ENCODE assay signal across 36 cellular contexts in the genomic region with DNA sequence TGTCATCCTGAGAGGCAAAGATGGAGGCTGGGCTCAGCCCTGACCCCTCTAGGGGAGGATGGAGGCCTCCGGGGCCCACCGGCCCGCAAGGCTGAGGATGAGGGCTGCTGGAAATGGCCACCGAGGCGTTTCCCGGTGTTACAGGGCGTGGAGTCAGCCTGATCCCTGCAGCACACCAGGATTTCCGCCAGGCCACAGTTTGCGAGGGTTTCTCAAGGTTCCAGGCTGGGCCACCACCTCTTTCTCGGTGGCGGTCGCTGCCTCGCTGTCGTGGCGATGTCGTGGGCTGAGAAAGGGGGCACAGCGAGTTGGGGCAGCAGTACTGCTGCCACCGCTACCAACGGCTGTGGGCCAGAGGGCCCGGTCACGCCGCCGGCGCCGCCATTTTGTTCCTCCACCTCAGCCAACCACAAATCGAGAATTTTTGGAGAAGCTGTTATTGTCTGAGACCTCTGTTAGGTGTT. TPM values are rescaled to one million over a fixed set of nuclear protein-coding genes. Genes with fewer than 3 reads are reported as not detected.
"Had no signal": no experiment of that assay in that cellular context is flagged by ENCODE, and none has a peak within 500 bp of the region (broad histone marks: within the 10 kb centered on the region; RNA-seq: fewer than 3 reads in every experiment).

A gene (minus strand): TSS at position 414 of the 464 bp plus-strand sequence. CDS start 408 bp downstream, at position 6.

- H3K4me3 Mint-ChIP-seq: activated CD4-positive, alpha-beta T cell treated with anti-CD3 and anti-CD28 coated beads, Interleukin-2, amount 10 ng/mL, durations not matched to agents 7 days and 5 days; activated CD8-positive, alpha-beta memory T cell treated with anti-CD3 and anti-CD28 coated beads, Interleukin-2, amount 10 ng/mL, durations not matched to agents 7 days and 5 days; activated CD8-positive, alpha-beta T cell treated with anti-CD3 and anti-CD28 coated beads for 36 hours; activated naive CD4-positive, alpha-beta T cell treated with anti-CD3 and anti-CD28 coated beads, Interleukin-2, amount 50 U/mL, for 24 hours; brain; effector memory CD8-positive, alpha-beta T cell; naive thymus-derived CD4-positive, alpha-beta T cell had no signal

- H3K4me1 Mint-ChIP-seq: activated CD4-positive, alpha-beta T cell treated with anti-CD3 and anti-CD28 coated beads, Interleukin-2, amount 10 ng/mL, durations not matched to agents 7 days and 5 days; activated CD8-positive, alpha-beta memory T cell treated with anti-CD3 and anti-CD28 coated beads, Interleukin-2, amount 10 ng/mL, durations not matched to agents 7 days and 5 days; activated naive CD4-positive, alpha-beta T cell treated with anti-CD3 and anti-CD28 coated beads, Interleukin-2, amount 50 U/mL, for 24 hours; naive thymus-derived CD4-positive, alpha-beta T cell had no signal

- H3K27ac Mint-ChIP-seq: activated CD4-positive, alpha-beta T cell treated with anti-CD3 and anti-CD28 coated beads, Interleukin-2, amount 10 ng/mL, durations not matched to agents 7 days and 5 days; activated CD8-positive, alpha-beta memory T cell treated with anti-CD3 and anti-CD28 coated beads, Interleukin-2, amount 10 ng/mL, durations not matched to agents 7 days and 5 days; activated CD8-positive, alpha-beta T cell treated with anti-CD3 and anti-CD28 coated beads for 36 hours; activated naive CD4-positive, alpha-beta T cell treated with anti-CD3 and anti-CD28 coated beads, Interleukin-2, amount 50 U/mL, for 24 hours; effector memory CD8-positive, alpha-beta T cell had no signal

- H3K9me3 ChIP-seq: esophagus muscularis mucosa, gastrocnemius medialis, lower lobe of right lung, sigmoid colon, SK-N-SH, spleen, tibial artery had no signal

- H3K9ac ChIP-seq: SK-N-SH had no signal

- H3K4me2 ChIP-seq: SK-N-SH had no signal

- H3K36me3 ChIP-seq: esophagus muscularis mucosa, gastrocnemius medialis, lower lobe of right lung, sigmoid colon, tibial artery had no signal

- ATAC-seq: activated CD4-positive, CD25-positive, alpha-beta regulatory T cell treated with anti-CD3 and anti-CD28 coated beads, Interleukin-2, amount 50 U/mL, for 24 hours; activated CD8-positive, alpha-beta memory T cell treated with anti-CD3 and anti-CD28 coated beads, Interleukin-2, amount 10 ng/mL, durations not matched to agents 7 days and 5 days; activated CD8-positive, alpha-beta T cell treated with anti-CD3 and anti-CD28 coated beads for 36 hours; effector memory CD8-positive, alpha-beta T cell; gastrocnemius medialis; left lobe of liver; lower lobe of right lung; naive thymus-derived CD4-positive, alpha-beta T cell; stimulated activated naive CD8-positive, alpha-beta T cell treated with anti-CD3 and anti-CD28 coated beads, Interleukin-15, Interleukin-2, amounts not matched to agents 100 U/mL and 50 U/mL, for 24 hours had no signal

- H3K27ac ChIP-seq: dorsolateral prefrontal cortex, esophagus muscularis mucosa, gastrocnemius medialis, lower lobe of right lung, spleen, tibial artery had no signal

- H3K4me3 ChIP-seq: dorsolateral prefrontal cortex, esophagus muscularis mucosa, gastrocnemius medialis, lower lobe of right lung, sigmoid colon, spleen, tibial artery had no signal

- H3K9me2 ChIP-seq: SK-N-SH had no signal

- DNase-seq: activated CD4-positive, alpha-beta T cell treated with anti-CD3 and anti-CD28 coated beads, Interleukin-2, amount 10 ng/mL, durations not matched to agents 7 days and 5 days; activated CD8-positive, alpha-beta memory T cell treated with anti-CD3 and anti-CD28 coated beads, Interleukin-2, amount 10 ng/mL, durations not matched to agents 7 days and 5 days; activated CD8-positive, alpha-beta T cell treated with anti-CD3 and anti-CD28 coated beads for 36 hours; activated gamma-delta T cell treated with Interleukin-2 at 50 U/mL for 16 hours; activated T-cell treated with anti-CD3 and anti-CD28 coated beads for 4 hours; aorta; central memory CD4-positive, alpha-beta T cell; dorsolateral prefrontal cortex; effector memory CD8-positive, alpha-beta T cell; gastrocnemius medialis; head of caudate nucleus; hypothalamus; islet precursor cell; lower lobe of right lung; naive thymus-derived CD4-positive, alpha-beta T cell; occipital lobe; posterior cingulate gyrus; sigmoid colon; SK-N-SH; spleen; stimulated activated CD4-positive, alpha-beta T cell treated with anti-CD3 and anti-CD28 coated beads, Interleukin-4, amount 100 ng/mL, for 24 hours; stimulated activated naive CD8-positive, alpha-beta T cell treated with anti-CD3 and anti-CD28 coated beads, Interleukin-15, Interleukin-2, amounts not matched to agents 100 U/mL and 50 U/mL, for 24 hours; substantia nigra; tibial artery had no signal

- H3K9me3 Mint-ChIP-seq: activated CD4-positive, alpha-beta T cell treated with anti-CD3 and anti-CD28 coated beads, Interleukin-2, amount 10 ng/mL, durations not matched to agents 7 days and 5 days; activated CD8-positive, alpha-beta T cell treated with anti-CD3 and anti-CD28 coated beads for 36 hours; activated naive CD4-positive, alpha-beta T cell treated with anti-CD3 and anti-CD28 coated beads, Interleukin-2, amount 50 U/mL, for 24 hours; brain; effector memory CD8-positive, alpha-beta T cell; naive thymus-derived CD4-positive, alpha-beta T cell had no signal

- H3K36me3 Mint-ChIP-seq: activated CD8-positive, alpha-beta memory T cell treated with anti-CD3 and anti-CD28 coated beads, Interleukin-2, amount 10 ng/mL, durations not matched to agents 7 days and 5 days; activated naive CD4-positive, alpha-beta T cell treated with anti-CD3 and anti-CD28 coated beads, Interleukin-2, amount 50 U/mL, for 24 hours; brain; naive thymus-derived CD4-positive, alpha-beta T cell had no signal

- H3K27me3 ChIP-seq: dorsolateral prefrontal cortex, esophagus muscularis mucosa, gastrocnemius medialis, sigmoid colon, tibial artery had no signal

- H3K4me1 ChIP-seq: gastrocnemius medialis, lower lobe of right lung had no signal

RNA-seq across cellular contexts. Expression of the gene that starts here (rescaled TPM):
- total RNA-seq: activated CD4-positive, alpha-beta T cell treated with anti-CD3 and anti-CD28 coated beads, Interleukin-2, amount 10 ng/mL, durations not matched to agents 7 days and 5 days; activated CD8-positive, alpha-beta memory T cell treated with anti-CD3 and anti-CD28 coated beads, Interleukin-2, amount 10 ng/mL, durations not matched to agents 7 days and 5 days; activated CD8-positive, alpha-beta T cell treated with anti-CD3 and anti-CD28 coated beads for 36 hours; aorta; dorsolateral prefrontal cortex; endothelial cell of umbilical vein; esophagus muscularis mucosa; gastrocnemius medialis; left lobe of liver; lower lobe of right lung; mesenteric fat pad; mucosa of gallbladder; naive thymus-derived CD4-positive, alpha-beta T cell; occipital lobe; renal cortical epithelial cell; sigmoid colon; spleen; T-helper 2 cell treated with Interferon-gamma antibody and Interleukin-4, amounts not matched to agents 100 ng/mL and 5 ng/mL, for 36 hours; ureter had no signal
- polyA plus RNA-seq: adipose tissue; aorta; endothelial cell of umbilical vein; naive thymus-derived CD4-positive, alpha-beta T cell; sigmoid colon; SK-N-SH; spleen had no signal
